8 cellular contexts compared by ENCODE assay signal in the genomic region with DNA sequence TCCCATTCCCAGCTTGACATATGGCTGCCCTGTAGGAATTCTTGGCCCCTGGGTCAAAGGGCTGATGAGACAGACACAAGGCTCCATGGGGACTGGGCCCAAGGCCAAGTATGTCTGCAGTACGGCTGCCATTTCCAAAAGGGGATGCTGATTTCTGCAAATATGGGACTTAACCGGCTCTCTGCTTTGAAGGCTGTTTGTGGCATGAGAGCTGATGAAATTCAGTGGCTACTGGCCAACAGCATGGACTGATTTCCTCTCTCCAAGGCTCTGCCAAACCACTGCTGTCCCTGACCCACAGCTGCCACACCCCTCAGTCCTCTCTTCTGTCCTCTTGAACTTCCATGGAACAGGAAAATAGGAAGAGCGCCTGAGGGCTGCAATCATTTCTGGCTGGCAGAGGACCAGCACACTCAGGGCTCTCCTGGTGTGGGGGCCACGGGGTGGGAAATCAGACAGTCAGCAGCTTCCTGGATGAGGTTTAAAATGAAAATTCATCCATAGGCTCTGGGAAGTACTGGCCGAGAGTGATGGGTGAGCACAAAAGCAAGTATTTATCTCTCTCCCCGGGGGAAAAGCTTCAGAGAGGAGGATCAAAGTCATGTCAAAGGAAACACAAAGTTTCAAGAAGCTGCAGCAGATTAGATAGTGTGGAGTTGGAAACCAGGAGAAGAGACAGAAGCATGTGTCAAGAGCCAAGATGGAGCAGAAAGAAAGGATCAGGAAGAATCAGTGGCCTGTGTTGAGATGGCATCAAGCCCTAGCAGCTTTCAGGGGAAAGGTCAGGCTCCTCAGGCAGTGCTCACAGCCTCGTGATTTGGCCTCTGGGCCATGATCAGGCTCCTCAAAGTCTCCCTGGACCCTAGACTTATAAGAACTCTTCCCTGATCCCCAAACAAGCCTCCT.
DNase-seq lines count a peak whose midpoint lies in the region; ATAC-seq, FAIRE-seq and TF ChIP-seq lines count a peak whose summit lies in the region.

No MANE protein-coding gene starts in this region.

- CTCF ChIA-PET in OCI-LY7 (lab: Charles Lee; ENCODE audit: unreplicated experiment): interaction anchor here (0.6 kb wide), 1 partner anchor 327 kb away, joined by 3 read pairs; no protein-coding TSS in a partner anchor

- H3K4me2 ChIP-seq in OCI-LY7 (ENCODE audit: low read length): no peak overlapping the region

- no peaks in the 10 kb centered on the region for H3K9me3 ChIP-seq in OCI-LY7 (ENCODE audit: low read length)

- peaks cover 10% of the 10 kb centered on the region for H3K27me3 Mint-ChIP-seq in nephron (ENCODE audit: low read depth)
- no peaks in the 10 kb centered on the region for H3K27me3 Mint-ChIP-seq in activated T-cell treated with anti-CD3 and anti-CD28 coated beads, Interleukin-2, amount 50 U/mL, for 24 hours

- FAIRE-seq in endometrium (lab: Jason Lieb, UNC): peak; percentile 8

- peaks cover 15% of the 10 kb centered on the region for H3K4me1 ChIP-seq in OCI-LY7 (ENCODE audit: insufficient read depth, low read length, poor library complexity, severe bottlenecking)

- no peak overlapping the region for H3K27ac ChIP-seq in OCI-LY7 (ENCODE audit: low read depth, low read length, poor library complexity, severe bottlenecking)

- DNase-seq in DMS 273 treated with DMSO at 0.1 percent for 48 hours (lab: John Stamatoyannopoulos, UW) (peak; percentile 33), OCI-M1 (lab: John Stamatoyannopoulos, UW) (peak; percentile 54), OCI-LY7 (ENCODE audit: low spot score) (no peak), germinal center (ENCODE audit: low spot score) (no peak)
- no peak for DNase-seq in activated T-cell treated with anti-CD3 and anti-CD28 coated beads, Interleukin-2, amount 50 U/mL, for 24 hours

- peak overlapping the region; percentile 80 to 93 (median 92) for H3K27ac Mint-ChIP-seq in nephron
- H3K27ac Mint-ChIP-seq in activated T-cell treated with anti-CD3 and anti-CD28 coated beads, Interleukin-2, amount 50 U/mL, for 24 hours: no peak overlapping the region

- no peaks in the 10 kb centered on the region for H4K20me1 ChIP-seq in OCI-LY7 (ENCODE audit: insufficient read depth, low read length)

- H3K9me3 Mint-ChIP-seq in nephron: no peaks in the 10 kb centered on the region
- no peaks in the 10 kb centered on the region for H3K9me3 Mint-ChIP-seq in activated T-cell treated with anti-CD3 and anti-CD28 coated beads, Interleukin-2, amount 50 U/mL, for 24 hours

- peaks cover 35% of the 10 kb centered on the region for H3K4me1 Mint-ChIP-seq in nephron
- peaks cover 2% of the 10 kb centered on the region for H3K4me1 Mint-ChIP-seq in activated T-cell treated with anti-CD3 and anti-CD28 coated beads, Interleukin-2, amount 50 U/mL, for 24 hours (ENCODE audit: low read depth)

- H3K36me3 Mint-ChIP-seq in nephron (ENCODE audit: low read depth): peaks cover 26% of the 10 kb centered on the region
- H3K36me3 Mint-ChIP-seq in activated T-cell treated with anti-CD3 and anti-CD28 coated beads, Interleukin-2, amount 50 U/mL, for 24 hours (ENCODE audit: low read depth): peaks cover 24% of the 10 kb centered on the region

- intact Hi-C loops in OCI-LY7 (cut with micrococcal nuclease; ENCODE audit: unreplicated experiment): no loop called here

- no peaks in the 10 kb centered on the region for H3K9me2 ChIP-seq in OCI-LY7 (ENCODE audit: insufficient read depth, low read length)

- no peaks in the 10 kb centered on the region for H3K79me2 ChIP-seq in OCI-LY7 (ENCODE audit: insufficient read depth, low read depth, low read length)

- H2AFZ ChIP-seq in OCI-LY7 (ENCODE audit: low read length): no peak overlapping the region

- TF ChIP-seq CTCF in nephron (IDR thresholded peaks at IDR 0.05; ENCODE audit: unreplicated experiment in 3 of 3) (no peak), OCI-LY7 (conservative IDR thresholded peaks at IDR 0.05; ENCODE audit: low read length) (no peak)

- POLR2A ChIA-PET in OCI-LY7 (lab: Charles Lee): interaction anchor here (0.7 to 1.2 kb wide), 3 partner anchors 13 to 18 kb away, joined by 3 to 4 read pairs (median 3); no protein-coding TSS in a partner anchor

- peak overlapping the region in 2 of 3 experiments; percentile 1 to 10 for H3K4me3 Mint-ChIP-seq in nephron
- no peak overlapping the region for H3K4me3 Mint-ChIP-seq in activated T-cell treated with anti-CD3 and anti-CD28 coated beads, Interleukin-2, amount 50 U/mL, for 24 hours

- H3K36me3 ChIP-seq in OCI-LY7 (ENCODE audit: insufficient read depth, low read length): no peaks in the 10 kb centered on the region

- no TSS peak for BruUV-seq in OCI-LY7 (replicated peaks; lab: Mats Ljungman, UMichigan)

- no peak overlapping the region for H3K4me3 ChIP-seq in OCI-LY7 (ENCODE audit: low read depth, low read length, poor library complexity, severe bottlenecking)

- ATAC-seq in GM19324 (IDR thresholded peaks at IDR 0.05; ENCODE audit: low FRiP score, unreplicated experiment): no peak

Comparison
In these comparisons a context has a peak if more than half of its experiments do, and no peak if none do; other contexts are left out.
1. DNase-seq: peak in DMS 273 treated with DMSO at 0.1 percent for 48 hours (single experiment) and OCI-M1 (single experiment); none in activated T-cell treated with anti-CD3 and anti-CD28 coated beads, Interleukin-2, amount 50 U/mL, for 24 hours (single experiment), OCI-LY7 (single experiment) and germinal center (single experiment).